In the genomic region with DNA sequence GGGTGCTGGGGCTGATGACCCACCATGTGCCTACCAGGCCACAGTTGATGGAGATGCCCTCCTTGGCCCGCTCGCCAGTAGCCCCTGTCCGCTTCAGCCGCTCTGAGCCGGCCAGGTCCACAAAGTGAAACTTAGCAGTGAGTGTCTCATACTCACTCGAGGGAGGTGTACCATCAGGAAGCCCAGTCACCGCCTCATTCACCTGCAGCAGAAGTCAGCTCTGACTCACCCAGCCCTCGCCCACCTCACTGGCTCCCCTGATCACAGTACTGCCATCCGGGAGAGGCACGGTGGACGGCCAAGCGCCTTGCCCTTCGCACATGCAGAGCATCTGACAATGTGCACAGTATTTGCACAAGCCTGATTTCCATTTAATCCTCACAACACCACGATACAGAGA, we compare ENCODE assay signal across 22 cellular contexts.
"Had no signal": no experiment of that assay in that cellular context is flagged by ENCODE, and none has a peak within 500 bp of the region (broad histone marks: within the 10 kb centered on the region; RNA-seq: fewer than 3 reads in every experiment).

No MANE protein-coding gene starts in this region.

- H2AFZ ChIP-seq: hepatocyte had no signal

- DNase-seq: activated CD4-positive, alpha-beta T cell treated with anti-CD3 and anti-CD28 coated beads, Interleukin-2, amount 50 U/mL, for 4 hours; activated CD4-positive, CD25-positive, alpha-beta regulatory T cell treated with anti-CD3 and anti-CD28 coated beads, Interleukin-2, amount 50 U/mL, for 72 hours; activated naive CD4-positive, alpha-beta T cell treated with Interleukin-2 at 50 U/mL for 16 hours; cortex of kidney; effector CD4-positive, alpha-beta T cell; glutamatergic neuron; immature natural killer cell; left cardiac atrium; nephron progenitor cell; psoas muscle; SK-N-SH; spleen; stimulated activated CD4-positive, alpha-beta T cell treated with anti-CD3 and anti-CD28 coated beads, Interleukin-4, amount 100 ng/mL, for 1 hour; stimulated activated naive CD4-positive, alpha-beta T cell treated with Interleukin-2 at 50 U/mL for 16 hours; T-helper 2 cell; WERI-Rb-1 had no signal

- FAIRE-seq: frontal cortex, pancreas had no signal

- H3K9ac ChIP-seq: SK-N-SH had no signal

- H3K4me1 ChIP-seq: psoas muscle, right atrium auricular region had no signal

- H3K9me3 ChIP-seq: pancreas, psoas muscle, right atrium auricular region, SK-N-SH, spleen had no signal

- H3K27me3 Mint-ChIP-seq: memory B cell had no signal

- ATAC-seq: left cardiac atrium, pancreas, psoas muscle had no signal

- H3K27me3 ChIP-seq: cardiac muscle cell, hepatocyte, pancreas, right atrium auricular region, spleen had no signal

- H3K4me3 ChIP-seq: cardiac muscle cell, hepatocyte, pancreas, psoas muscle, right atrium auricular region, spleen had no signal

- H3K9me3 Mint-ChIP-seq: immature natural killer cell, memory B cell, nephron progenitor cell had no signal

- H3K36me3 ChIP-seq: cardiac muscle cell, pancreas, right atrium auricular region had no signal

- H3K27ac ChIP-seq: cardiac muscle cell, hepatocyte, pancreas, psoas muscle, right atrium auricular region, spleen, WERI-Rb-1 had no signal

- H3K27ac Mint-ChIP-seq: immature natural killer cell, memory B cell, nephron progenitor cell had no signal

- H3K4me3 Mint-ChIP-seq: immature natural killer cell, memory B cell, nephron progenitor cell had no signal

- H3K4me2 ChIP-seq: hepatocyte, SK-N-SH had no signal
